Comparison of ENCODE assay signal across 30 cellular contexts in genomic region chrX:81779701-81780100, GRCh38.
"Had no signal": no experiment of that assay in that cellular context is flagged by ENCODE, and none has a peak within 500 bp of the region (broad histone marks: within the 10 kb centered on the region; RNA-seq: fewer than 3 reads in every experiment).

No MANE protein-coding gene starts in this region.

- ATAC-seq: activated CD8-positive, alpha-beta T cell treated with anti-CD3 and anti-CD28 coated beads for 36 hours; activated T-cell treated with anti-CD3 and anti-CD28 coated beads, Interleukin-2, amount 50 U/mL, for 72 hours; activated T-helper 17 cell treated with anti-CD3 and anti-CD28 coated beads, Interleukin-2, amount 50 U/mL, for 72 hours; body of pancreas had no signal

- H3K27me3 ChIP-seq: ascending aorta, body of pancreas, SJCRH30 had no signal

- DNase-seq: activated CD4-positive, alpha-beta T cell treated with anti-CD3 and anti-CD28 coated beads, Interleukin-2, amount 10 ng/mL, durations not matched to agents 24 days and 14 days; activated CD4-positive, alpha-beta T cell treated with anti-CD3 and anti-CD28 coated beads, Interleukin-2, amount 50 U/mL, for 4 hours; activated CD8-positive, alpha-beta T cell treated with anti-CD3 and anti-CD28 coated beads for 36 hours; activated gamma-delta T cell; activated naive CD4-positive, alpha-beta T cell treated with Interleukin-2 at 50 U/mL for 16 hours; activated naive CD8-positive, alpha-beta T cell treated with anti-CD3 and anti-CD28 coated beads, Interleukin-2, amount 10 ng/mL, durations not matched to agents 7 days and 5 days; activated T-cell treated with anti-CD3 and anti-CD28 coated beads, Interleukin-2, amount 50 U/mL, for 1 hour; activated T-cell treated with anti-CD3 and anti-CD28 coated beads, Interleukin-2, amount 50 U/mL, for 72 hours; amygdala; body of pancreas; central memory CD4-positive, alpha-beta T cell; Karpas-422; MM.1S; MV-4-11; NCI-H1092; NCI-H1417; NCI-H146; NCI-H187; NCI-H2029 treated with DMSO at 0.1 percent for 48 hours; NCI-H2107; NCI-H2171; NCI-H510A; NCI-H526; NCI-H748 treated with DMSO at 0.1 percent for 48 hours; NK-92 treated with Interleukin-12 subunit alpha and Interleukin-12 subunit beta, amount 100 ng/mL, for 24 hours; SHP77; SJCRH30 had no signal

- H3K4me1 ChIP-seq: ascending aorta, body of pancreas, SJCRH30 had no signal

- H3K36me3 ChIP-seq: ascending aorta, SJCRH30 had no signal

- H3K27ac ChIP-seq: ascending aorta, body of pancreas, SJCRH30, SK-N-MC had no signal

- H3K9me3 ChIP-seq: ascending aorta, body of pancreas, SJCRH30 had no signal

- H3K4me3 ChIP-seq: ascending aorta, body of pancreas, SJCRH30, SK-N-MC had no signal
